ENCODE assay signal across 25 cellular contexts in the genomic region with DNA sequence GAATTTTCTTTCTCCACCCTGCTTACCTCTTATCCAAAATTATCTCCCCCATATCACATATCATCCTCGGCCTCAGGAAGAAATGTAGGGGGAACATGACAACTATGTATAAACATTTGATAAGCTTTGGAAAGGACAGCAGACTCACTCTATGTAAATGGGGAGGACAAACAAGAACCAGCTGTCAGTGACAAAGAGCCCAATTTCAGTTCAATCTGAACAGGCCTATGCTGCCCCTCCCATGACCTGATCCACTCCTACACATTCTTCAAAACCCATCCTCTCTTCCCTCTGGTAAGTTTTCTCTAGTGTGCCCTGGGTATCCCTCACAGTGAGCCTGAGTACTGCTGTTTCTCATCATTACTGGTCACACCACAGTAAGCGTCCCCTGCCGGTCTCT. TPM values are rescaled to one million over a fixed set of nuclear protein-coding genes. Genes with fewer than 3 reads are reported as not detected.
A peak's percentile ranks its signal among the peaks of the same experiment; 100 is the strongest.
DNase-seq lines count a peak whose midpoint lies in the region; ATAC-seq and TF ChIP-seq lines count a peak whose summit lies in the region.
"Had no signal": no experiment of that assay in that cellular context is flagged by ENCODE, and none has a peak within 500 bp of the region (broad histone marks: within the 10 kb centered on the region; RNA-seq: fewer than 3 reads in every experiment).

No MANE protein-coding gene starts in this region.

- H3K4me1 Mint-ChIP-seq in Caco-2 (ENCODE audit: low read depth, unreplicated experiment): peaks cover 7% of the 10 kb centered on the region
- H3K4me1 Mint-ChIP-seq in activated naive CD8-positive, alpha-beta T cell treated with anti-CD3 and anti-CD28 coated beads, Interleukin-2, amount 50 U/mL, for 24 hours: peaks cover 46% of the 10 kb centered on the region
- H3K4me1 Mint-ChIP-seq in memory B cell: no peaks in the 10 kb centered on the region
- H3K4me1 Mint-ChIP-seq: neural progenitor cell had no signal

- ATAC-seq in activated naive CD8-positive, alpha-beta T cell treated with anti-CD3 and anti-CD28 coated beads, Interleukin-2, amount 50 U/mL, for 24 hours: no peak
- ATAC-seq in memory B cell (ENCODE audit: low read depth): no peak
- ATAC-seq in GM21528 (IDR thresholded peaks at IDR 0.05; ENCODE audit: low FRiP score, unreplicated experiment): no peak
- ATAC-seq: activated CD4-positive, CD25-positive, alpha-beta regulatory T cell treated with anti-CD3 and anti-CD28 coated beads, Interleukin-2, amount 50 U/mL, for 24 hours; effector memory CD8-positive, alpha-beta T cell; left ventricle myocardium superior; Right ventricle myocardium inferior; sciatic nerve had no signal

- H3K27ac ChIP-seq in HEK293 (ENCODE audit: extremely low read depth, low read depth, low read length): peak overlapping the region; percentile 2; the same call in 1 of the 2 replicates
- H3K27ac ChIP-seq: C4-2B, esophagus muscularis mucosa, neural progenitor cell, transverse colon had no signal

- no peak for TF ChIP-seq CTCF in Caco-2 (IDR thresholded peaks at IDR 0.05; ENCODE audit: insufficient read depth in 1 of 2, low read depth in 1 of 2, low read length in 1 of 2, severe bottlenecking in 1 of 2, unreplicated experiment in 1 of 2)
- TF ChIP-seq CTCF in HEK293 (tag by site-specific recombination; IDR thresholded peaks at IDR 0.05): no peak

- H3K4me3 Mint-ChIP-seq in Caco-2 (ENCODE audit: unreplicated experiment) (no peak overlapping the region), memory B cell (no peak overlapping the region)
- H3K4me3 Mint-ChIP-seq in activated naive CD8-positive, alpha-beta T cell treated with anti-CD3 and anti-CD28 coated beads, Interleukin-2, amount 50 U/mL, for 24 hours: no peak overlapping the region
- H3K4me3 Mint-ChIP-seq: activated naive CD8-positive, alpha-beta T cell treated with anti-CD3 and anti-CD28 coated beads, Interleukin-2, amount 10 ng/mL, durations not matched to agents 7 days and 5 days; effector memory CD8-positive, alpha-beta T cell; neural progenitor cell had no signal

- no TSS peak for BruUV-seq in Caco-2 (replicated peaks; lab: Mats Ljungman, UMichigan)

- CTCF ChIA-PET in Caco-2 (lab: Charles Lee) (interaction anchor here (0.6 kb wide), 1 partner anchor 60 kb away, joined by 3 read pairs; no protein-coding TSS in a partner anchor), HEK293 (lab: Yijun Ruan, JAX) (interaction anchor here (1.6 kb wide), 1 partner anchor 9 kb away, joined by 4 read pairs; no protein-coding TSS in a partner anchor)

- H3K4me1 ChIP-seq in Caco-2 (no peaks in the 10 kb centered on the region), HEK293 (ENCODE audit: control insufficient read depth, insufficient read depth, low read length) (no peaks in the 10 kb centered on the region)
- H3K4me1 ChIP-seq: neural progenitor cell, transverse colon had no signal

- no peaks in the 10 kb centered on the region for H3K27me3 ChIP-seq in Caco-2 (replicated peaks; ENCODE audit: control insufficient read depth, insufficient read depth, low read length)
- H3K27me3 ChIP-seq: esophagus muscularis mucosa, neural progenitor cell, transverse colon had no signal

- H3K27ac Mint-ChIP-seq in Caco-2 (ENCODE audit: unreplicated experiment): peak overlapping the region; percentile 76
- peak overlapping the region; percentile 72 for H3K27ac Mint-ChIP-seq in activated naive CD8-positive, alpha-beta T cell treated with anti-CD3 and anti-CD28 coated beads, Interleukin-2, amount 50 U/mL, for 24 hours
- peak overlapping the region; percentile 18 for H3K27ac Mint-ChIP-seq in memory B cell
- H3K27ac Mint-ChIP-seq: activated naive CD8-positive, alpha-beta T cell treated with anti-CD3 and anti-CD28 coated beads, Interleukin-2, amount 10 ng/mL, durations not matched to agents 7 days and 5 days; neural progenitor cell had no signal

- H3K36me3 Mint-ChIP-seq in Caco-2 (ENCODE audit: insufficient read depth, unreplicated experiment) (peaks cover 95% of the 10 kb centered on the region), memory B cell (peaks cover 23% of the 10 kb centered on the region)
- peaks cover 68% of the 10 kb centered on the region for H3K36me3 Mint-ChIP-seq in activated naive CD8-positive, alpha-beta T cell treated with anti-CD3 and anti-CD28 coated beads, Interleukin-2, amount 50 U/mL, for 24 hours (ENCODE audit: low read depth)

- H3K9me3 Mint-ChIP-seq in Caco-2 (ENCODE audit: unreplicated experiment): no peaks in the 10 kb centered on the region
- H3K9me3 Mint-ChIP-seq in activated naive CD8-positive, alpha-beta T cell treated with anti-CD3 and anti-CD28 coated beads, Interleukin-2, amount 50 U/mL, for 24 hours: no peaks in the 10 kb centered on the region
- H3K9me3 Mint-ChIP-seq in memory B cell: no peaks in the 10 kb centered on the region
- H3K9me3 Mint-ChIP-seq: effector memory CD8-positive, alpha-beta T cell; neural progenitor cell had no signal

- H3K36me3 ChIP-seq in Caco-2 (ENCODE audit: control insufficient read depth, insufficient read depth, low read length): peaks cover 6% of the 10 kb centered on the region
- peaks cover 69 to 86% of the 10 kb centered on the region in 2 experiments for H3K36me3 ChIP-seq in HEK293 (ENCODE audit: control insufficient read depth in 2 of 2, insufficient read depth in 1 of 2, low read length in 2 of 2)

- H3K4me3 ChIP-seq in Caco-2 (ENCODE audit: low read depth, low read length) (no peak overlapping the region), HEK293 (ENCODE audit: low read depth, low read length) (no peak overlapping the region)
- H3K4me3 ChIP-seq: esophagus muscularis mucosa, neural progenitor cell, transverse colon had no signal

- H3K27me3 Mint-ChIP-seq in Caco-2 (ENCODE audit: insufficient read depth, unreplicated experiment) (no peaks in the 10 kb centered on the region), memory B cell (no peaks in the 10 kb centered on the region)
- H3K27me3 Mint-ChIP-seq in activated naive CD8-positive, alpha-beta T cell treated with anti-CD3 and anti-CD28 coated beads, Interleukin-2, amount 50 U/mL, for 24 hours: no peaks in the 10 kb centered on the region
- H3K27me3 Mint-ChIP-seq: activated naive CD8-positive, alpha-beta T cell treated with anti-CD3 and anti-CD28 coated beads, Interleukin-2, amount 10 ng/mL, durations not matched to agents 7 days and 5 days; effector memory CD8-positive, alpha-beta T cell had no signal

- no peak for DNase-seq in Caco-2
- DNase-seq in activated naive CD8-positive, alpha-beta T cell treated with anti-CD3 and anti-CD28 coated beads, Interleukin-2, amount 50 U/mL, for 24 hours: no peak
- no peak for DNase-seq in memory B cell (ENCODE audit: low spot score in 2 of 2)
- no peak for DNase-seq in NCI-H187 (lab: John Stamatoyannopoulos, UW)
- no peak for DNase-seq in HCEC 1CT
- no peak for DNase-seq in SKM-1 (lab: John Stamatoyannopoulos, UW; ENCODE audit: unreplicated experiment)
- DNase-seq: activated naive CD8-positive, alpha-beta T cell treated with anti-CD3 and anti-CD28 coated beads, Interleukin-2, amount 10 ng/mL, durations not matched to agents 7 days and 5 days; effector memory CD8-positive, alpha-beta T cell; H7; left ventricle myocardium superior; NCI-H1092 treated with DMSO at 0.1 percent for 48 hours; NCI-H2029 treated with DMSO at 0.1 percent for 48 hours; NCI-H345; NCI-H774; posterior cingulate gyrus; SW 1271; transverse colon had no signal

- H3K9me3 ChIP-seq in Caco-2 (no peaks in the 10 kb centered on the region), HEK293 (ENCODE audit: control insufficient read depth, insufficient read depth, low read depth, low read length) (no peaks in the 10 kb centered on the region)
- H3K9me3 ChIP-seq: esophagus muscularis mucosa, transverse colon had no signal

- POLR2A ChIA-PET in Caco-2 (lab: Charles Lee) (no interaction called here), HEK293 (lab: Yijun Ruan, JAX) (no interaction called here)

- intact Hi-C loops in Caco-2 (cut with micrococcal nuclease; ENCODE audit: unreplicated experiment): no loop called here

TF ChIP-seq in HEK293, 187 proteins besides CTCF, POLR2A, EP300 and RAD21:
- TF ChIP-seq ZFP3 (tag by site-specific recombination; IDR thresholded peaks at IDR 0.05; ENCODE audit: low read depth): peak; percentile 67
- no peak for TF ChIP-seq ZNF221 (tag by site-specific recombination; IDR thresholded peaks at IDR 0.05; ENCODE audit: borderline replicate concordance)

RNA-seq across cellular contexts. Expression of gene FZD9, which starts 20.8 kb away (rescaled TPM):
- 1.2 TPM in 2 replicates for total RNA-seq in Caco-2 (2022)

Comparison
In these comparisons a context has a peak if more than half of its experiments do, and no peak if none do; other contexts are left out.
1. H3K27ac Mint-ChIP-seq: peak in every context shown above with its lines; median percentile 76 in Caco-2; 72 in activated naive CD8-positive, alpha-beta T cell treated with anti-CD3 and anti-CD28 coated beads, Interleukin-2, amount 50 U/mL, for 24 hours; 18 in memory B cell.